In the genomic region with DNA sequence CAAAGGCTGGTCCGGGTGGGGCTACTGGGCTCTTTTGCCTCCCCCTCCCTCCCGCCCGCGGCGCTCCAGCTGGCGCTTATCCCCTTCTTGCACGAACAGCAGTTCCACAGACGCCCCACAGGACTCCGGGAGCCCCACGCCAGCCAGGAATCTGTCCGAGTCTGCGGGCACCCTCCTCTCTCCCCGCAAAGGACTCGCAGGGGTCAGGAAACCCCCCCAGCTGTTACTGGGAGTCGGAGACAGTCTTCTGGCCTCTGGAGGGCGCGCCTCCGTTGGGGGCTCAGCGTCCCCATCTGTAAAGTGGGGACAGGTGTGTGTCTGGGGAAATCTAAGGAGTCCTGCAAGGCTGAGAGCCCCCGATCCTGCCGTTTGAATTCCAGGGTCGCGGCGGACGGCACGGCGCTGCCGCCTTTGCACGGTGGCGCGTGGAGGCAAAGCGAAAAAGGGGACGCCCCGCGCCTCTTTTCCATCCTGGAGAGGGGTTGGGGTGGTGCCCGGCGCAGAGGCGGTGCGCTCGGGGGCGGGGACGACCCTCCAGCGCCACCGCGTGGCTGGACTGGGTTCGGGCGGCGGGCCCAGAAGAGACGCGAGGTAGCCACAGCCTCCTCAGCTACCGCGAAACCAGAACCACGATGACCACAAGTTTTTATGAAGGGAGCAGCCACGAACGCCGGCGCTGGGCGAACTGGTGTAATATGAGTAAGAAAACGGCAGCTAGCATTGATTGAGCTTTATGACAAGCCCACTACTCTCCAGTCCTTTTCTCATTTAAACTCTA, we compare ENCODE assay signal across 8 cellular contexts. TPM values are rescaled to one million over a fixed set of nuclear protein-coding genes. Genes with fewer than 3 reads are reported as not detected.
DNase-seq lines count a peak whose midpoint lies in the region; ATAC-seq and TF ChIP-seq lines count a peak whose summit lies in the region.

No MANE protein-coding gene starts in this region.

- no peaks in the 10 kb centered on the region for H3K36me3 ChIP-seq in Caco-2 (ENCODE audit: control insufficient read depth, insufficient read depth, low read length)

- H3K9me3 ChIP-seq in Caco-2, result no peaks in the 10 kb centered on the region

- H3K27ac ChIP-seq in substantia nigra (ENCODE audit: low read depth, low read length, poor library complexity, severe bottlenecking), result peak overlapping the region; percentile 77

- peak; percentile 66 to 85 for DNase-seq in Caco-2
- DNase-seq in KG1 (lab: John Stamatoyannopoulos, UW), result peak; percentile 50
- peak; percentile 67 for DNase-seq in SIG-M5 treated with dmso at 0.1 percent for 504 hours (lab: John Stamatoyannopoulos, UW; ENCODE audit: unreplicated experiment)
- DNase-seq in activated gamma-delta T cell treated with anti-CD3 and anti-CD28 coated beads, Interleukin-2, amount 50 U/mL, for 16 hours (ENCODE audit: low read depth), result peak; percentile 71
- peak; percentile 77 for DNase-seq in globus pallidus (ENCODE audit: low spot score)
- DNase-seq in nucleus accumbens (lab: John Stamatoyannopoulos, UW), result peak in 51 of 56 donors; percentile 25 to 88 (median 71)
- DNase-seq in substantia nigra (lab: John Stamatoyannopoulos, UW), result peak in 46 of 49 donors; percentile 21 to 91 (median 76)

- H3K4me1 Mint-ChIP-seq in Caco-2 (ENCODE audit: low read depth, unreplicated experiment), result no peaks in the 10 kb centered on the region

- H3K36me3 Mint-ChIP-seq in Caco-2 (ENCODE audit: insufficient read depth, unreplicated experiment), result peaks cover 1% of the 10 kb centered on the region

- peak; percentile 76 to 84 for TF ChIP-seq CTCF in Caco-2 (IDR thresholded peaks at IDR 0.05; ENCODE audit: insufficient read depth in 1 of 2, low read depth in 1 of 2, low read length in 1 of 2, severe bottlenecking in 1 of 2, unreplicated experiment in 1 of 2)

- peak; percentile 81 for ATAC-seq in GM21526 (IDR thresholded peaks at IDR 0.05; ENCODE audit: low FRiP score, unreplicated experiment)

- no peak overlapping the region for H3K27ac Mint-ChIP-seq in Caco-2 (ENCODE audit: unreplicated experiment)

- no TSS peak for BruUV-seq in Caco-2 (replicated peaks; lab: Mats Ljungman, UMichigan)

- H3K27me3 Mint-ChIP-seq in Caco-2 (ENCODE audit: insufficient read depth, unreplicated experiment), result no peaks in the 10 kb centered on the region

- intact Hi-C loops in Caco-2 (cut with micrococcal nuclease; ENCODE audit: unreplicated experiment), result loop anchor here (1.0 to 5.0 kb wide), 4 partner anchors 25 to 219 kb away; no protein-coding TSS in a partner anchor

- POLR2A ChIA-PET in Caco-2 (lab: Charles Lee), result interaction anchor here (0.6 to 1.1 kb wide), 2 partner anchors 23 to 24 kb away, joined by 3 to 7 read pairs; a partner anchor contains a TSS

- H3K4me3 Mint-ChIP-seq in Caco-2 (ENCODE audit: unreplicated experiment), result peak overlapping the region; percentile 57

- CTCF ChIA-PET in Caco-2 (lab: Charles Lee), result interaction anchor here (0.6 to 1.5 kb wide), 7 partner anchors 61 to 158 kb away, joined by 3 to 6 read pairs (median 4); no protein-coding TSS in a partner anchor

- no peaks in the 10 kb centered on the region for H3K9me3 Mint-ChIP-seq in Caco-2 (ENCODE audit: unreplicated experiment)

- no peaks in the 10 kb centered on the region for H3K27me3 ChIP-seq in Caco-2 (replicated peaks; ENCODE audit: control insufficient read depth, insufficient read depth, low read length)

- peaks cover 8% of the 10 kb centered on the region for H3K4me1 ChIP-seq in Caco-2

- H3K4me3 ChIP-seq in Caco-2 (ENCODE audit: low read depth, low read length), result no peak overlapping the region; the same call in 1 of the 2 replicates

RNA-seq across cellular contexts. Expression of a gene that starts 2.8 kb away (rescaled TPM):
- total RNA-seq in Caco-2 (2022), result not detected in 2 replicates

RNA-seq across cellular contexts. Expression of a gene that starts 24.4 kb away (rescaled TPM):
- 256 and 269 TPM in 2 replicates for total RNA-seq in Caco-2 (2022)

RNA-seq across cellular contexts. Expression of a gene that starts 29.8 kb away (rescaled TPM):
- 1.6 and 1.9 TPM in 2 replicates for total RNA-seq in Caco-2 (2022)
